In genomic region chr3:4432233-4432632, GRCh38 we compare ENCODE assay signal across 12 cellular contexts. TPM values are rescaled to one million over a fixed set of nuclear protein-coding genes. Genes with fewer than 3 reads are reported as not detected.
A peak's percentile ranks its signal among the peaks of the same experiment; 100 is the strongest.
DNase-seq lines count a peak whose midpoint lies in the region; ATAC-seq and TF ChIP-seq lines count a peak whose summit lies in the region.
"Had no signal": no experiment of that assay in that cellular context is flagged by ENCODE, and none has a peak within 500 bp of the region (broad histone marks: within the 10 kb centered on the region; RNA-seq: fewer than 3 reads in every experiment).

No MANE protein-coding gene starts in this region.

- H3K9me3 Mint-ChIP-seq in GM23338 (peaks cover 23% of the 10 kb centered on the region), WTC11 (peaks cover 23% of the 10 kb centered on the region)
- H3K9me3 Mint-ChIP-seq: CD4-positive, alpha-beta memory T cell had no signal

- H3K4me1 ChIP-seq in GM23338 (ENCODE audit: insufficient read depth) (peaks cover 15% of the 10 kb centered on the region; the same call in 1 of the 2 replicates), upper lobe of right lung (peaks cover 3% of the 10 kb centered on the region)
- H3K4me1 ChIP-seq: A549, BE2C had no signal

- H3K36me3 Mint-ChIP-seq in GM23338 (ENCODE audit: low read depth), result peaks cover 34% of the 10 kb centered on the region
- H3K36me3 Mint-ChIP-seq in WTC11, result peaks cover 22% of the 10 kb centered on the region

- H3K4me3 ChIP-seq in GM23338 (no peak overlapping the region), upper lobe of right lung (no peak overlapping the region)
- H3K4me3 ChIP-seq: A549 had no signal

- H3K27me3 ChIP-seq in GM23338 (ENCODE audit: insufficient read depth) (no peaks in the 10 kb centered on the region), upper lobe of right lung (no peaks in the 10 kb centered on the region)
- H3K27me3 ChIP-seq: BE2C had no signal

- no peaks in the 10 kb centered on the region for H3K9me3 ChIP-seq in upper lobe of right lung
- H3K9me3 ChIP-seq: A549, BE2C had no signal

- peaks cover 2% of the 10 kb centered on the region for H3K27me3 Mint-ChIP-seq in GM23338 (ENCODE audit: insufficient read depth, low read depth, poor library complexity)
- peaks cover 35% of the 10 kb centered on the region for H3K27me3 Mint-ChIP-seq in WTC11 (ENCODE audit: low read depth)
- H3K27me3 Mint-ChIP-seq: CD4-positive, alpha-beta memory T cell had no signal

- no peak overlapping the region for H3K4me2 ChIP-seq in GM23338
- H3K4me2 ChIP-seq: A549 had no signal

- intact Hi-C loops in upper lobe of right lung (cut with DNase I) (no loop called here), left colon (cut with DNase I, micrococcal nuclease) (no loop called here)

- CTCF ChIA-PET in WTC11 (lab: Charles Lee), result interaction anchor here (1.2 to 1.4 kb wide), 3 partner anchors 11 to 82 kb away, joined by 3 read pairs; no protein-coding TSS in a partner anchor

- H3K36me3 ChIP-seq in GM23338 (ENCODE audit: insufficient read depth), result no peaks in the 10 kb centered on the region; the same call in 1 of the 2 replicates
- peaks cover 7% of the 10 kb centered on the region for H3K36me3 ChIP-seq in upper lobe of right lung
- H3K36me3 ChIP-seq: BE2C had no signal

- no peaks in the 10 kb centered on the region for H3F3A ChIP-seq in GM23338 (replicated peaks; ENCODE audit: low read depth)

- no peaks in the 10 kb centered on the region for H4K20me1 ChIP-seq in GM23338 (replicated peaks; ENCODE audit: insufficient read depth)

- no peak overlapping the region; the same call in 2 of the 3 replicates for H3K4me3 Mint-ChIP-seq in GM23338
- H3K4me3 Mint-ChIP-seq in WTC11, result peak overlapping the region; percentile 5
- H3K4me3 Mint-ChIP-seq: CD4-positive, alpha-beta memory T cell had no signal

- no peak overlapping the region for H3K27ac ChIP-seq in GM23338 (ENCODE audit: low read depth)
- H3K27ac ChIP-seq in upper lobe of right lung, result no peak overlapping the region
- H3K27ac ChIP-seq: A549, C4-2B had no signal

- H3K4me1 Mint-ChIP-seq in GM23338, result peaks cover 20% of the 10 kb centered on the region
- peaks cover 32% of the 10 kb centered on the region for H3K4me1 Mint-ChIP-seq in WTC11

- POLR2A ChIA-PET in WTC11 (lab: Charles Lee), result interaction anchor here (0.7 kb wide), 1 partner anchor 35 kb away, joined by 5 read pairs; the partner anchor contains the start of gene SUMF1

- no peaks in the 10 kb centered on the region for H3K9me2 ChIP-seq in GM23338 (ENCODE audit: insufficient read depth)

- H3K79me2 ChIP-seq in GM23338 (replicated peaks; ENCODE audit: insufficient read depth), result no peaks in the 10 kb centered on the region

- peak; percentile 75 for ATAC-seq in GM23338
- peak; percentile 99 for ATAC-seq in WTC11
- ATAC-seq in upper lobe of right lung, result peak; percentile 45
- ATAC-seq in HG02973 (IDR thresholded peaks at IDR 0.05; ENCODE audit: unreplicated experiment), result no peak
- ATAC-seq in left colon, result no peak
- ATAC-seq: A549, HCT116 had no signal

- H2AFZ ChIP-seq in GM23338, result no peak overlapping the region

- DNase-seq in GM23338 (ENCODE audit: low spot score) (no peak), WTC11 (ENCODE audit: low spot score) (no peak), iPS DF 19.7 (ENCODE audit: low read depth, low spot score) (peak; percentile 38), upper lobe of right lung (no peak), left colon (no peak)
- DNase-seq: BE2C; CD4-positive, alpha-beta memory T cell; DMS79 had no signal

- H3K27ac Mint-ChIP-seq in GM23338 (no peak overlapping the region), WTC11 (no peak overlapping the region)

- TF ChIP-seq CTCF in GM23338 (conservative IDR thresholded peaks at IDR 0.05; ENCODE audit: low read depth in 2 of 2) (no peak), WTC11 (IDR thresholded peaks at IDR 0.05) (no peak), upper lobe of right lung (IDR thresholded peaks at IDR 0.05) (no peak)

TF ChIP-seq in GM23338, 12 proteins besides CTCF, POLR2A, EP300 and RAD21 (continues in another document):
- TF ChIP-seq POLR2AphosphoS5 (IDR thresholded peaks at IDR 0.05; ENCODE audit: low read depth), result no peak

TF ChIP-seq in WTC11, 78 proteins besides CTCF, POLR2A, EP300 and RAD21 (continues in another document):
- TF ChIP-seq, protein P1, sequence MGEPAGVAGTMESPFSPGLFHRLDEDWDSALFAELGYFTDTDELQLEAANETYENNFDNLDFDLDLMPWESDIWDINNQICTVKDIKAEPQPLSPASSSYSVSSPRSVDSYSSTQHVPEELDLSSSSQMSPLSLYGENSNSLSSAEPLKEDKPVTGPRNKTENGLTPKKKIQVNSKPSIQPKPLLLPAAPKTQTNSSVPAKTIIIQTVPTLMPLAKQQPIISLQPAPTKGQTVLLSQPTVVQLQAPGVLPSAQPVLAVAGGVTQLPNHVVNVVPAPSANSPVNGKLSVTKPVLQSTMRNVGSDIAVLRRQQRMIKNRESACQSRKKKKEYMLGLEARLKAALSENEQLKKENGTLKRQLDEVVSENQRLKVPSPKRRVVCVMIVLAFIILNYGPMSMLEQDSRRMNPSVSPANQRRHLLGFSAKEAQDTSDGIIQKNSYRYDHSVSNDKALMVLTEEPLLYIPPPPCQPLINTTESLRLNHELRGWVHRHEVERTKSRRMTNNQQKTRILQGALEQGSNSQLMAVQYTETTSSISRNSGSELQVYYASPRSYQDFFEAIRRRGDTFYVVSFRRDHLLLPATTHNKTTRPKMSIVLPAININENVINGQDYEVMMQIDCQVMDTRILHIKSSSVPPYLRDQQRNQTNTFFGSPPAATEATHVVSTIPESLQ (CRISPR knock-in tag; IDR thresholded peaks at IDR 0.05), result no peak
- TF ChIP-seq ZMAT4 (CRISPR knock-in tag; IDR thresholded peaks at IDR 0.05) (peak; percentile 97), KAT7 (CRISPR knock-in tag; IDR thresholded peaks at IDR 0.05; ENCODE audit: borderline replicate concordance) (no peak), RELA (CRISPR knock-in tag; IDR thresholded peaks at IDR 0.05; ENCODE audit: borderline replicate concordance) (no peak), ZNF396 (CRISPR knock-in tag; IDR thresholded peaks at IDR 0.05; ENCODE audit: borderline replicate concordance) (no peak), ZNF423 (CRISPR knock-in tag; IDR thresholded peaks at IDR 0.05) (peak; percentile 46; the same call in 1 of the 2 replicates), ZNF671 (CRISPR knock-in tag; IDR thresholded peaks at IDR 0.05) (no peak), SMAD3 (CRISPR knock-in tag; IDR thresholded peaks at IDR 0.05; ENCODE audit: borderline replicate concordance) (no peak), TEAD4 (CRISPR knock-in tag; IDR thresholded peaks at IDR 0.05) (no peak), JUN (CRISPR knock-in tag; IDR thresholded peaks at IDR 0.05) (no peak), ZNF232 (CRISPR knock-in tag; IDR thresholded peaks at IDR 0.05) (no peak), NFATC4 (CRISPR knock-in tag; IDR thresholded peaks at IDR 0.05) (no peak)
- TF ChIP-seq, protein P2, sequence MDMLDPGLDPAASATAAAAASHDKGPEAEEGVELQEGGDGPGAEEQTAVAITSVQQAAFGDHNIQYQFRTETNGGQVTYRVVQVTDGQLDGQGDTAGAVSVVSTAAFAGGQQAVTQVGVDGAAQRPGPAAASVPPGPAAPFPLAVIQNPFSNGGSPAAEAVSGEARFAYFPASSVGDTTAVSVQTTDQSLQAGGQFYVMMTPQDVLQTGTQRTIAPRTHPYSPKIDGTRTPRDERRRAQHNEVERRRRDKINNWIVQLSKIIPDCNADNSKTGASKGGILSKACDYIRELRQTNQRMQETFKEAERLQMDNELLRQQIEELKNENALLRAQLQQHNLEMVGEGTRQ (CRISPR knock-in tag; IDR thresholded peaks at IDR 0.05), result no peak
- TF ChIP-seq, protein P3, sequence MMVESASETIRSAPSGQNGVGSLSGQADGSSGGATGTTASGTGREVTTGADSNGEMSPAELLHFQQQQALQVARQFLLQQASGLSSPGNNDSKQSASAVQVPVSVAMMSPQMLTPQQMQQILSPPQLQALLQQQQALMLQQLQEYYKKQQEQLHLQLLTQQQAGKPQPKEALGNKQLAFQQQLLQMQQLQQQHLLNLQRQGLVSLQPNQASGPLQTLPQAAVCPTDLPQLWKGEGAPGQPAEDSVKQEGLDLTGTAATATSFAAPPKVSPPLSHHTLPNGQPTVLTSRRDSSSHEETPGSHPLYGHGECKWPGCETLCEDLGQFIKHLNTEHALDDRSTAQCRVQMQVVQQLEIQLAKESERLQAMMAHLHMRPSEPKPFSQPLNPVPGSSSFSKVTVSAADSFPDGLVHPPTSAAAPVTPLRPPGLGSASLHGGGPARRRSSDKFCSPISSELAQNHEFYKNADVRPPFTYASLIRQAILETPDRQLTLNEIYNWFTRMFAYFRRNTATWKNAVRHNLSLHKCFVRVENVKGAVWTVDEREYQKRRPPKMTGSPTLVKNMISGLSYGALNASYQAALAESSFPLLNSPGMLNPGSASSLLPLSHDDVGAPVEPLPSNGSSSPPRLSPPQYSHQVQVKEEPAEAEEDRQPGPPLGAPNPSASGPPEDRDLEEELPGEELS (CRISPR knock-in tag; IDR thresholded peaks at IDR 0.05), result no peak
- TF ChIP-seq, protein P4, sequence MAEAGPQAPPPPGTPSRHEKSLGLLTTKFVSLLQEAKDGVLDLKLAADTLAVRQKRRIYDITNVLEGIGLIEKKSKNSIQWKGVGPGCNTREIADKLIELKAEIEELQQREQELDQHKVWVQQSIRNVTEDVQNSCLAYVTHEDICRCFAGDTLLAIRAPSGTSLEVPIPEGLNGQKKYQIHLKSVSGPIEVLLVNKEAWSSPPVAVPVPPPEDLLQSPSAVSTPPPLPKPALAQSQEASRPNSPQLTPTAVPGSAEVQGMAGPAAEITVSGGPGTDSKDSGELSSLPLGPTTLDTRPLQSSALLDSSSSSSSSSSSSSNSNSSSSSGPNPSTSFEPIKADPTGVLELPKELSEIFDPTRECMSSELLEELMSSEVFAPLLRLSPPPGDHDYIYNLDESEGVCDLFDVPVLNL (CRISPR knock-in tag; IDR thresholded peaks at IDR 0.05; ENCODE audit: borderline replicate concordance, low read depth), result no peak
- TF ChIP-seq, protein P5, sequence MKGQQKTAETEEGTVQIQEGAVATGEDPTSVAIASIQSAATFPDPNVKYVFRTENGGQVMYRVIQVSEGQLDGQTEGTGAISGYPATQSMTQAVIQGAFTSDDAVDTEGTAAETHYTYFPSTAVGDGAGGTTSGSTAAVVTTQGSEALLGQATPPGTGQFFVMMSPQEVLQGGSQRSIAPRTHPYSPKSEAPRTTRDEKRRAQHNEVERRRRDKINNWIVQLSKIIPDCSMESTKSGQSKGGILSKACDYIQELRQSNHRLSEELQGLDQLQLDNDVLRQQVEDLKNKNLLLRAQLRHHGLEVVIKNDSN (CRISPR knock-in tag; IDR thresholded peaks at IDR 0.05), result no peak

RNA-seq across cellular contexts. Expression of gene SUMF1, which starts 34.8 kb away (rescaled TPM):
- total RNA-seq in GM23338 (2014; rRNA removed; shearing (Covaris generic)), result 15.8 and 20.3 TPM in 2 replicates
- polyA plus RNA-seq in GM23338 (2016; fragmentation: Nextera tagmentation; extraction: Ambion mirVana), result 6.3 and 6.9 TPM in 2 replicates
- total RNA-seq in WTC11 (2021) (10.2 to 11.0 TPM (median 10.4 TPM) in 3 replicates), upper lobe of right lung (33.3 TPM), left colon (10 to 100 TPM; 35.1 to 39.3 TPM)

Comparison
In these comparisons a context has a peak if more than half of its experiments do, and no peak if none do; other contexts are left out.
1. ATAC-seq: peak in GM23338 (single experiment), WTC11 (single experiment) and upper lobe of right lung (single experiment); none in HG02973 (single experiment) and left colon (single experiment).